ENCODE assay signal across 8 cellular contexts in genomic region chrX:154378059-154378798, GRCh38. TPM values are rescaled to one million over a fixed set of nuclear protein-coding genes. Genes with fewer than 3 reads are reported as not detected.
A peak's percentile ranks its signal among the peaks of the same experiment; 100 is the strongest.
DNase-seq lines count a peak whose midpoint lies in the region; ATAC-seq and TF ChIP-seq lines count a peak whose summit lies in the region.

No MANE protein-coding gene starts in this region.

- peaks cover 0 to 5% (median 3%) of the 10 kb centered on the region in 5 donors for H3K36me3 ChIP-seq in subcutaneous abdominal adipose tissue (ENCODE audit: control insufficient read depth in 5 of 5, insufficient read depth in 5 of 5, low read length in 5 of 5)

- peak overlapping the region in 3 of 5 donors; percentile 51 to 73 (median 56) for H3K9ac ChIP-seq in subcutaneous abdominal adipose tissue (ENCODE audit: low read length in 5 of 5)

- intact Hi-C loops in lower leg skin (cut with DNase I; ENCODE audit: low total_unique reads) = no loop called here

- no peak for TF ChIP-seq CTCF in lower leg skin (IDR thresholded peaks at IDR 0.05)

- peak; percentile 2 for ATAC-seq in HG03095 (IDR thresholded peaks at IDR 0.05; ENCODE audit: unreplicated experiment)

- TF ChIP-seq POLR2A in lower leg skin (IDR thresholded peaks at IDR 0.05) = peak in 1 of 2 donors; percentile 54

- peak; percentile 21 to 89 for DNase-seq in stimulated activated CD4-positive, alpha-beta T cell treated with anti-CD3 and anti-CD28 coated beads, Interleukin-15, amount 100 ng/mL, for 1 hour (ENCODE audit: low read depth in 1 of 2, low spot score in 1 of 2)
- no peak for DNase-seq in stimulated activated CD4-positive, alpha-beta T cell treated with anti-CD3 and anti-CD28 coated beads, Interleukin-12 subunit alpha, Interleukin-12 subunit beta, amount 100 ng/mL, for 4 hours
- peak; percentile 44 for DNase-seq in SK-N-DZ (ENCODE audit: low spot score)
- DNase-seq in lower leg skin (ENCODE audit: low spot score in 2 of 2) = peak; percentile 33 to 92
- DNase-seq in activated CD4-positive, CD25-positive, alpha-beta regulatory T cell (lab: John Stamatoyannopoulos, UW) = no peak

- H3K4me1 ChIP-seq in subcutaneous abdominal adipose tissue (ENCODE audit: control insufficient read depth in 5 of 5, insufficient read depth in 5 of 5, low read length in 5 of 5) = peaks cover 4 to 34% (median 30%) of the 10 kb centered on the region in 5 donors

- WGBS in lower leg skin, 2 donors = 0 to 51% methylated on average over 7 to 77 of the region's 79 CpGs

- H3K27ac ChIP-seq in cingulate gyrus (ENCODE audit: low read depth, low read length) = peak overlapping the region; percentile 88
- H3K27ac ChIP-seq in subcutaneous abdominal adipose tissue (ENCODE audit: low read depth, low read length) = peak overlapping the region; percentile 84

- H3K9me3 ChIP-seq in subcutaneous abdominal adipose tissue (ENCODE audit: control insufficient read depth in 5 of 5, low read length in 5 of 5) = no peaks in the 10 kb centered on the region

- H3K4me3 ChIP-seq in lower leg skin (ENCODE audit: low read depth, poor library complexity, severe bottlenecking) (peak overlapping the region; percentile 23), subcutaneous abdominal adipose tissue (ENCODE audit: low read depth in 1 of 5, low read length in 5 of 5) (peak overlapping the region in 4 of 5 donors; percentile 36 to 63 (median 50))

- peaks cover 0 to 14% (median 8%) of the 10 kb centered on the region in 5 donors for H3K27me3 ChIP-seq in subcutaneous abdominal adipose tissue (ENCODE audit: control insufficient read depth in 5 of 5, insufficient read depth in 4 of 5, low read length in 5 of 5)

RNA-seq across cellular contexts. Expression of gene EMD, which starts 0.9 kb away (rescaled TPM):
- polyA plus RNA-seq in SK-N-DZ (2014; cell fraction: cytosol; rRNA removed) = 76.3 and 77.9 TPM in 2 replicates
- polyA plus RNA-seq in SK-N-DZ (2014; cell fraction: nucleus; rRNA removed) = 63.6 and 71.0 TPM in 2 replicates
- 10 to 100 TPM; 43.4 to 67.0 (median 52.1) TPM for total RNA-seq in lower leg skin

RNA-seq across cellular contexts. Expression of gene FLNA, which starts 3.8 kb away (rescaled TPM):
- polyA plus RNA-seq in SK-N-DZ (2014; cell fraction: cytosol; rRNA removed) = 118 and 164 TPM in 2 replicates
- polyA plus RNA-seq in SK-N-DZ (2014; cell fraction: nucleus; rRNA removed) = 267 and 369 TPM in 2 replicates
- total RNA-seq in lower leg skin = 100 to 1,000 TPM; 278 to 636 (median 365) TPM

RNA-seq across cellular contexts. Expression of gene RPL10, which starts 19.9 kb away (rescaled TPM):
- polyA plus RNA-seq in SK-N-DZ (2014; cell fraction: cytosol; rRNA removed) = 4,718 and 5,431 TPM in 2 replicates
- 2,533 and 5,089 TPM in 2 replicates for polyA plus RNA-seq in SK-N-DZ (2014; cell fraction: nucleus; rRNA removed)
- 1,000 to 10,000 TPM; 3,266 to 8,500 (median 5,564) TPM for total RNA-seq in lower leg skin

RNA-seq across cellular contexts. Expression of gene DNASE1L1, which starts 30.8 kb away (rescaled TPM):
- 15.5 and 17.3 TPM in 2 replicates for polyA plus RNA-seq in SK-N-DZ (2014; cell fraction: cytosol; rRNA removed)
- polyA plus RNA-seq in SK-N-DZ (2014; cell fraction: nucleus; rRNA removed) = 12.1 and 20.9 TPM in 2 replicates
- 10 to 100 TPM; 10.5 to 28.5 (median 16.9) TPM for total RNA-seq in lower leg skin

RNA-seq across cellular contexts. Expression of gene TAFAZZIN, which starts 33.1 kb away (rescaled TPM):
- polyA plus RNA-seq in SK-N-DZ (2014; cell fraction: cytosol; rRNA removed) = 37.3 and 52.4 TPM in 2 replicates
- 299 and 385 TPM in 2 replicates for polyA plus RNA-seq in SK-N-DZ (2014; cell fraction: nucleus; rRNA removed)
- total RNA-seq in lower leg skin = 10 to 100 TPM; 34.1 to 89.6 (median 49.0) TPM

Comparison
In these comparisons a context has a peak if more than half of its experiments do, and no peak if none do; other contexts are left out.
1. DNase-seq: peak in stimulated activated CD4-positive, alpha-beta T cell treated with anti-CD3 and anti-CD28 coated beads, Interleukin-15, amount 100 ng/mL, for 1 hour (2 of 2), SK-N-DZ (single experiment) and lower leg skin (2 of 2); none in stimulated activated CD4-positive, alpha-beta T cell treated with anti-CD3 and anti-CD28 coated beads, Interleukin-12 subunit alpha, Interleukin-12 subunit beta, amount 100 ng/mL, for 4 hours (single experiment) and activated CD4-positive, CD25-positive, alpha-beta regulatory T cell (0 of 4).